Comparison of ENCODE assay signal across 9 cellular contexts in genomic region chr3:184316792-184317191, GRCh38. TPM values are rescaled to one million over a fixed set of nuclear protein-coding genes. Genes with fewer than 3 reads are reported as not detected.
DNase-seq lines count a peak whose midpoint lies in the region; ATAC-seq lines count a peak whose summit lies in the region.
"Had no signal": no experiment of that assay in that cellular context is flagged by ENCODE, and none has a peak within 500 bp of the region (broad histone marks: within the 10 kb centered on the region; RNA-seq: fewer than 3 reads in every experiment).

No MANE protein-coding gene starts in this region.

- peaks cover 37% of the 10 kb centered on the region for H3K36me3 Mint-ChIP-seq in activated CD8-positive, alpha-beta memory T cell treated with anti-CD3 and anti-CD28 coated beads, Interleukin-2, amount 10 ng/mL, durations not matched to agents 7 days and 5 days
- H3K36me3 Mint-ChIP-seq in activated T-helper 2 cell treated with anti-CD3 and anti-CD28 coated beads, Interferon-gamma antibody, Interleukin-2, Interleukin-4, amounts not matched to agents 10 μg/mL and 5 μg/mL and 100 μg/mL, durations not matched to agents 14 hours and 24 hours and 36 hours (ENCODE audit: low read depth) = peaks cover 60% of the 10 kb centered on the region

- no peaks in the 10 kb centered on the region for H3K27me3 ChIP-seq in subcutaneous abdominal adipose tissue (ENCODE audit: control insufficient read depth in 5 of 5, insufficient read depth in 4 of 5, low read length in 5 of 5)

- no peak for DNase-seq in activated CD8-positive, alpha-beta memory T cell treated with anti-CD3 and anti-CD28 coated beads, Interleukin-2, amount 10 ng/mL, durations not matched to agents 7 days and 5 days
- DNase-seq in activated CD8-positive, alpha-beta memory T cell treated with anti-CD3 and anti-CD28 coated beads, Interleukin-2, amount 50 U/mL, for 48 hours = no peak
- no peak for DNase-seq in activated T-helper 2 cell treated with anti-CD3 and anti-CD28 coated beads, Interferon-gamma antibody, Interleukin-2, Interleukin-4, amounts not matched to agents 10 μg/mL and 5 μg/mL and 100 μg/mL, durations not matched to agents 14 hours and 24 hours and 36 hours (ENCODE audit: low spot score)
- DNase-seq in NK-92 (lab: John Stamatoyannopoulos, UW; ENCODE audit: unreplicated experiment) (no peak), kidney glomerular epithelial cell (lab: John Stamatoyannopoulos, UW) (no peak)

- CTCF ChIA-PET in activated CD8-positive, alpha-beta memory T cell treated with anti-CD3 and anti-CD28 coated beads, Interleukin-2, amount 10 ng/mL, durations not matched to agents 7 days and 5 days (lab: Charles Lee) = interaction anchor here (1.7 to 1.9 kb wide), 3 partner anchors 11 to 55 kb away, joined by 4 to 6 read pairs (median 5); no protein-coding TSS in a partner anchor

- ATAC-seq in activated CD8-positive, alpha-beta memory T cell treated with anti-CD3 and anti-CD28 coated beads, Interleukin-2, amount 10 ng/mL, durations not matched to agents 7 days and 5 days = no peak
- no peak for ATAC-seq in GM21423 (IDR thresholded peaks at IDR 0.05; ENCODE audit: unreplicated experiment)

- peak overlapping the region; percentile 96 for H3K27ac ChIP-seq in subcutaneous abdominal adipose tissue (ENCODE audit: low read depth, low read length)

- peaks cover 30% of the 10 kb centered on the region for H3K4me1 Mint-ChIP-seq in activated CD8-positive, alpha-beta memory T cell treated with anti-CD3 and anti-CD28 coated beads, Interleukin-2, amount 10 ng/mL, durations not matched to agents 7 days and 5 days
- H3K4me1 Mint-ChIP-seq in activated T-helper 2 cell treated with anti-CD3 and anti-CD28 coated beads, Interferon-gamma antibody, Interleukin-2, Interleukin-4, amounts not matched to agents 10 μg/mL and 5 μg/mL and 100 μg/mL, durations not matched to agents 14 hours and 24 hours and 36 hours (ENCODE audit: low read depth) = peaks cover 25% of the 10 kb centered on the region

- H3K9me3 Mint-ChIP-seq in activated CD8-positive, alpha-beta memory T cell treated with anti-CD3 and anti-CD28 coated beads, Interleukin-2, amount 10 ng/mL, durations not matched to agents 7 days and 5 days (ENCODE audit: low read depth) = no peaks in the 10 kb centered on the region
- no peaks in the 10 kb centered on the region for H3K9me3 Mint-ChIP-seq in activated T-helper 2 cell treated with anti-CD3 and anti-CD28 coated beads, Interferon-gamma antibody, Interleukin-2, Interleukin-4, amounts not matched to agents 10 μg/mL and 5 μg/mL and 100 μg/mL, durations not matched to agents 14 hours and 24 hours and 36 hours

- H3K4me3 ChIP-seq in iPS-18c (ENCODE audit: insufficient read depth, low read depth, low read length) (peak overlapping the region; percentile 84; the same call in 1 of the 2 replicates), subcutaneous abdominal adipose tissue (ENCODE audit: low read depth in 1 of 5, low read length in 5 of 5) (peak overlapping the region; percentile 79 to 96 (median 90))

- H3K4me3 Mint-ChIP-seq in activated CD8-positive, alpha-beta memory T cell treated with anti-CD3 and anti-CD28 coated beads, Interleukin-2, amount 10 ng/mL, durations not matched to agents 7 days and 5 days = peak overlapping the region; percentile 86
- H3K4me3 Mint-ChIP-seq in activated T-helper 2 cell treated with anti-CD3 and anti-CD28 coated beads, Interferon-gamma antibody, Interleukin-2, Interleukin-4, amounts not matched to agents 10 μg/mL and 5 μg/mL and 100 μg/mL, durations not matched to agents 14 hours and 24 hours and 36 hours (ENCODE audit: low read depth) = peak overlapping the region; percentile 87

- peak overlapping the region in 3 of 5 donors; percentile 44 to 96 (median 95) for H3K9ac ChIP-seq in subcutaneous abdominal adipose tissue (ENCODE audit: low read length in 5 of 5)

- H3K36me3 ChIP-seq in subcutaneous abdominal adipose tissue (ENCODE audit: control insufficient read depth in 5 of 5, insufficient read depth in 5 of 5, low read length in 5 of 5) = peaks cover 0 to 38% (median 31%) of the 10 kb centered on the region in 5 donors

- H3K9me3 ChIP-seq in iPS-18c (ENCODE audit: control insufficient read depth, insufficient read depth, low read length) (no peaks in the 10 kb centered on the region), subcutaneous abdominal adipose tissue (ENCODE audit: control insufficient read depth in 5 of 5, low read length in 5 of 5) (no peaks in the 10 kb centered on the region)

- H3K4me1 ChIP-seq in subcutaneous abdominal adipose tissue (ENCODE audit: control insufficient read depth in 5 of 5, insufficient read depth in 5 of 5, low read length in 5 of 5) = peaks cover 20 to 70% (median 64%) of the 10 kb centered on the region in 5 donors

- peak overlapping the region; percentile 87 for H3K27ac Mint-ChIP-seq in activated CD8-positive, alpha-beta memory T cell treated with anti-CD3 and anti-CD28 coated beads, Interleukin-2, amount 10 ng/mL, durations not matched to agents 7 days and 5 days
- peak overlapping the region; percentile 86 for H3K27ac Mint-ChIP-seq in activated T-helper 2 cell treated with anti-CD3 and anti-CD28 coated beads, Interferon-gamma antibody, Interleukin-2, Interleukin-4, amounts not matched to agents 10 μg/mL and 5 μg/mL and 100 μg/mL, durations not matched to agents 14 hours and 24 hours and 36 hours

- no peaks in the 10 kb centered on the region for H3K27me3 Mint-ChIP-seq in activated CD8-positive, alpha-beta memory T cell treated with anti-CD3 and anti-CD28 coated beads, Interleukin-2, amount 10 ng/mL, durations not matched to agents 7 days and 5 days
- no peaks in the 10 kb centered on the region for H3K27me3 Mint-ChIP-seq in activated T-helper 2 cell treated with anti-CD3 and anti-CD28 coated beads, Interferon-gamma antibody, Interleukin-2, Interleukin-4, amounts not matched to agents 10 μg/mL and 5 μg/mL and 100 μg/mL, durations not matched to agents 14 hours and 24 hours and 36 hours (ENCODE audit: low read depth)

- intact Hi-C loops in activated T-helper 2 cell treated with anti-CD3 and anti-CD28 coated beads, Interferon-gamma antibody, Interleukin-2, Interleukin-4, amounts not matched to agents 10 μg/mL and 5 μg/mL and 100 μg/mL, durations not matched to agents 14 hours and 24 hours and 36 hours (cut with micrococcal nuclease) = no loop called here

RNA-seq across cellular contexts. Expression of gene EIF4G1, which starts 2.4 kb away (rescaled TPM):
- 100 to 1,000 TPM; 348 to 471 TPM for total RNA-seq in activated CD8-positive, alpha-beta memory T cell treated with anti-CD3 and anti-CD28 coated beads, Interleukin-2, amount 10 ng/mL, durations not matched to agents 7 days and 5 days
- total RNA-seq in activated T-helper 2 cell treated with anti-CD3 and anti-CD28 coated beads, Interferon-gamma antibody, Interleukin-2, Interleukin-4, amounts not matched to agents 10 μg/mL and 5 μg/mL and 100 μg/mL, durations not matched to agents 14 hours and 24 hours and 36 hours = 624 and 628 TPM in 2 replicates

RNA-seq across cellular contexts. Expression of gene PSMD2, which starts 17.8 kb away (rescaled TPM):
- total RNA-seq in activated CD8-positive, alpha-beta memory T cell treated with anti-CD3 and anti-CD28 coated beads, Interleukin-2, amount 10 ng/mL, durations not matched to agents 7 days and 5 days = 100 to 1,000 TPM; 193 to 258 TPM
- total RNA-seq in activated T-helper 2 cell treated with anti-CD3 and anti-CD28 coated beads, Interferon-gamma antibody, Interleukin-2, Interleukin-4, amounts not matched to agents 10 μg/mL and 5 μg/mL and 100 μg/mL, durations not matched to agents 14 hours and 24 hours and 36 hours = 268 and 275 TPM in 2 replicates

RNA-seq across cellular contexts. Expression of gene FAM131A, which starts 20.6 kb away (rescaled TPM):
- 1 to 10 TPM; 3.1 to 4.5 TPM for total RNA-seq in activated CD8-positive, alpha-beta memory T cell treated with anti-CD3 and anti-CD28 coated beads, Interleukin-2, amount 10 ng/mL, durations not matched to agents 7 days and 5 days
- total RNA-seq in activated T-helper 2 cell treated with anti-CD3 and anti-CD28 coated beads, Interferon-gamma antibody, Interleukin-2, Interleukin-4, amounts not matched to agents 10 μg/mL and 5 μg/mL and 100 μg/mL, durations not matched to agents 14 hours and 24 hours and 36 hours = 12.6 and 13.9 TPM in 2 replicates

RNA-seq across cellular contexts. Expression of gene ECE2, which starts 41.0 kb away (rescaled TPM):
- total RNA-seq in activated CD8-positive, alpha-beta memory T cell treated with anti-CD3 and anti-CD28 coated beads, Interleukin-2, amount 10 ng/mL, durations not matched to agents 7 days and 5 days = not detected
- total RNA-seq in activated T-helper 2 cell treated with anti-CD3 and anti-CD28 coated beads, Interferon-gamma antibody, Interleukin-2, Interleukin-4, amounts not matched to agents 10 μg/mL and 5 μg/mL and 100 μg/mL, durations not matched to agents 14 hours and 24 hours and 36 hours = not detected in 2 replicates
- total RNA-seq: RPMI7951 had no signal

RNA-seq across cellular contexts. Expression of gene CLCN2, which starts 44.6 kb away (rescaled TPM):
- 1 to 10 TPM; 3.4 to 4.1 TPM for total RNA-seq in activated CD8-positive, alpha-beta memory T cell treated with anti-CD3 and anti-CD28 coated beads, Interleukin-2, amount 10 ng/mL, durations not matched to agents 7 days and 5 days
- 6.9 and 9.6 TPM in 2 replicates for total RNA-seq in activated T-helper 2 cell treated with anti-CD3 and anti-CD28 coated beads, Interferon-gamma antibody, Interleukin-2, Interleukin-4, amounts not matched to agents 10 μg/mL and 5 μg/mL and 100 μg/mL, durations not matched to agents 14 hours and 24 hours and 36 hours
